Comparison of ENCODE assay signal across 26 cellular contexts in the genomic region with DNA sequence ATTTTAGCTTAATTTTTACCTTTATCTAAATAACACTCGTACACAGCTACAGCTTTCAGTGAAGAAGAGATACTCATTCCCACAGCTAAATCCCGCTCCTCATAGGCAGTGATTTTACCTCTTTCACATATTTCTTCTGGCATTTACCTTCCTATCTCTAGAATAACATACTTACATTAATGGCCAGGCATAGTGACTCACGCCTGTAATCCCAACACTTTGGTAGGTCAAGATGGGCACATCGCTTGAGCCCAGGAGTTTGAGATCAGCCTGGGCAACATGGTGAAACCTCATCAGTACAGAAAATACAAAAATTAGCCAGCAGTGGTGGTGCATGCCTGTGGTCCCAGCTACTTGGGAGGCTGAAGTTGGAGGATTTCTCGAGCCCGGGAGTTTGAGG.
DNase-seq lines count a peak whose midpoint lies in the region; ATAC-seq, FAIRE-seq and TF ChIP-seq lines count a peak whose summit lies in the region.
"Had no signal": no experiment of that assay in that cellular context is flagged by ENCODE, and none has a peak within 500 bp of the region (broad histone marks: within the 10 kb centered on the region; RNA-seq: fewer than 3 reads in every experiment).

No MANE protein-coding gene starts in this region.

- H3K27me3 ChIP-seq in HepG2 (ENCODE audit: control insufficient read depth in 1 of 2, insufficient read depth in 2 of 2, low read length in 2 of 2) = no peaks in the 10 kb centered on the region
- no peaks in the 10 kb centered on the region for H3K27me3 ChIP-seq in right lobe of liver
- H3K27me3 ChIP-seq in PC-3 (ENCODE audit: low read length) = no peaks in the 10 kb centered on the region
- no peaks in the 10 kb centered on the region for H3K27me3 ChIP-seq in colonic mucosa
- no peaks in the 10 kb centered on the region for H3K27me3 ChIP-seq in transverse colon
- no peaks in the 10 kb centered on the region for H3K27me3 ChIP-seq in MG63
- H3K27me3 ChIP-seq: BE2C; BLaER1 treated with 17β-estradiol and CSF1 and Interleukin-3, amounts not matched to agents 10 nM and 100 nM had no signal

- H3K27me3 Mint-ChIP-seq in activated naive CD8-positive, alpha-beta T cell treated with anti-CD3 and anti-CD28 coated beads, Interleukin-2, amount 50 U/mL, for 24 hours = peaks cover 11% of the 10 kb centered on the region

- H3K4me3 ChIP-seq in HepG2 (replicated peaks in 1 of 3; ENCODE audit: insufficient read depth in 1 of 3, low read depth in 2 of 3, low read length in 3 of 3) = no peak overlapping the region
- H3K4me3 ChIP-seq in right lobe of liver = no peak overlapping the region
- H3K4me3 ChIP-seq in PC-3 (ENCODE audit: low read length) = no peak overlapping the region
- no peak overlapping the region for H3K4me3 ChIP-seq in colonic mucosa
- H3K4me3 ChIP-seq in transverse colon = no peak overlapping the region
- H3K4me3 ChIP-seq in MG63 = no peak overlapping the region
- H3K4me3 ChIP-seq: A549; BLaER1 treated with 17β-estradiol and CSF1 and Interleukin-3, amounts not matched to agents 10 nM and 100 nM; GM23338 had no signal

- no peak for ATAC-seq in HepG2
- ATAC-seq in right lobe of liver = no peak
- ATAC-seq in PC-3 = no peak
- no peak for ATAC-seq in activated naive CD8-positive, alpha-beta T cell treated with anti-CD3 and anti-CD28 coated beads, Interleukin-2, amount 50 U/mL, for 24 hours
- no peak for ATAC-seq in HG03139 (IDR thresholded peaks at IDR 0.05; ENCODE audit: unreplicated experiment)
- ATAC-seq: A549, GM23338 had no signal

- FAIRE-seq in HepG2 (lab: Jason Lieb, UNC) = peak; percentile 15
- FAIRE-seq: A549, D721Med, G401.6, GM12892, GM19239 had no signal

- H3K9me3 ChIP-seq in HepG2 (ENCODE audit: low read length) = peaks cover 10% of the 10 kb centered on the region
- H3K9me3 ChIP-seq in right lobe of liver = no peaks in the 10 kb centered on the region
- H3K9me3 ChIP-seq in PC-3 (ENCODE audit: low read length) = no peaks in the 10 kb centered on the region
- no peaks in the 10 kb centered on the region for H3K9me3 ChIP-seq in colonic mucosa
- H3K9me3 ChIP-seq in transverse colon = no peaks in the 10 kb centered on the region
- no peaks in the 10 kb centered on the region for H3K9me3 ChIP-seq in MG63
- H3K9me3 ChIP-seq: A549, BE2C had no signal

- peaks cover 2% of the 10 kb centered on the region for H3K9me3 Mint-ChIP-seq in activated naive CD8-positive, alpha-beta T cell treated with anti-CD3 and anti-CD28 coated beads, Interleukin-2, amount 50 U/mL, for 24 hours
- H3K9me3 Mint-ChIP-seq: CD4-positive, alpha-beta T cell; HFFc6 had no signal

- H3K9ac ChIP-seq in HepG2 (ENCODE audit: insufficient read depth, low read depth, low read length) = no peak overlapping the region
- no peak overlapping the region for H3K9ac ChIP-seq in PC-3 (ENCODE audit: low read length)
- no peak overlapping the region for H3K9ac ChIP-seq in colonic mucosa (ENCODE audit: low read depth in 2 of 2, low read length in 2 of 2)
- H3K9ac ChIP-seq: BLaER1 treated with 17β-estradiol and CSF1 and Interleukin-3, amounts not matched to agents 10 nM and 100 nM had no signal

- H3K27ac Mint-ChIP-seq in activated naive CD8-positive, alpha-beta T cell treated with anti-CD3 and anti-CD28 coated beads, Interleukin-2, amount 50 U/mL, for 24 hours = no peak overlapping the region
- H3K27ac Mint-ChIP-seq: CD4-positive, alpha-beta T cell; CD8-positive, alpha-beta memory T cell; GM23338; H9; HFFc6 had no signal

- peaks cover 20% of the 10 kb centered on the region for H3F3A ChIP-seq in PC-3 (ENCODE audit: low read length, unreplicated experiment)

- TF ChIP-seq RAD21 in HepG2 (CRISPR knock-in tag; IDR thresholded peaks at IDR 0.05) = no peak

- BruUV-seq in HepG2 (replicated peaks; lab: Mats Ljungman, UMichigan) (no TSS peak), PC-3 (replicated peaks; lab: Mats Ljungman, UMichigan) (no TSS peak)

- POLR2A ChIA-PET in HepG2 (lab: Yijun Ruan, JAX) = no interaction called here
- POLR2A ChIA-PET in PC-3 (lab: Charles Lee; ENCODE audit: unreplicated experiment) = interaction anchor here (0.7 kb wide), 1 partner anchor 116 kb away, joined by 3 read pairs; the partner anchor contains the start of gene TSEN2

- intact Hi-C loops in HepG2 (cut with micrococcal nuclease; ENCODE audit: unreplicated experiment) = no loop called here
- intact Hi-C loops in right lobe of liver (cut with DNase I) = no loop called here
- intact Hi-C loops in PC-3 (cut with micrococcal nuclease) = no loop called here
- intact Hi-C loops in colonic mucosa (cut with DNase I) = no loop called here
- intact Hi-C loops in transverse colon (cut with DNase I; ENCODE audit: low total_unique reads) = loop anchor here (5.0 kb wide), 1 partner anchor 893 kb away; no protein-coding TSS in a partner anchor

- H3K4me1 ChIP-seq in HepG2 (ENCODE audit: insufficient read depth, low read length) = peaks cover 21% of the 10 kb centered on the region
- peaks cover 0 to 39% (median 14%) of the 10 kb centered on the region in 4 donors for H3K4me1 ChIP-seq in right lobe of liver
- peaks cover 63% of the 10 kb centered on the region for H3K4me1 ChIP-seq in PC-3 (ENCODE audit: insufficient read depth, low read length)
- peaks cover 6% of the 10 kb centered on the region for H3K4me1 ChIP-seq in colonic mucosa
- H3K4me1 ChIP-seq in transverse colon = peaks cover 3 to 34% (median 20%) of the 10 kb centered on the region in 4 donors
- H3K4me1 ChIP-seq: BE2C; BLaER1 treated with 17β-estradiol and CSF1 and Interleukin-3, amounts not matched to agents 10 nM and 100 nM had no signal

- TF ChIP-seq CTCF in HepG2 (CRISPR knock-in tag; IDR thresholded peaks at IDR 0.05) = no peak
- TF ChIP-seq CTCF in right lobe of liver (IDR thresholded peaks at IDR 0.05) = no peak
- TF ChIP-seq CTCF in PC-3 (conservative IDR thresholded peaks at IDR 0.05; ENCODE audit: low read depth, low read length) = no peak
- TF ChIP-seq CTCF in colonic mucosa (IDR thresholded peaks at IDR 0.05) = no peak
- TF ChIP-seq CTCF in transverse colon (IDR thresholded peaks at IDR 0.05) = no peak

- peaks cover 2% of the 10 kb centered on the region for H3K4me1 Mint-ChIP-seq in activated naive CD8-positive, alpha-beta T cell treated with anti-CD3 and anti-CD28 coated beads, Interleukin-2, amount 50 U/mL, for 24 hours
- H3K4me1 Mint-ChIP-seq: H9 had no signal

- H3K4me2 ChIP-seq in HepG2 (ENCODE audit: low read depth, low read length) (no peak overlapping the region), PC-3 (ENCODE audit: low read length) (no peak overlapping the region)
- H3K4me2 ChIP-seq: BLaER1 treated with 17β-estradiol and CSF1 and Interleukin-3, amounts not matched to agents 10 nM and 100 nM; GM23338 had no signal

- CTCF ChIA-PET in HepG2 (lab: Yijun Ruan, JAX; ENCODE audit: low intra/inter-chr PET ratio, low total read pairs) = no interaction called here
- CTCF ChIA-PET in PC-3 (lab: Charles Lee) = interaction anchor here (0.6 kb wide), 1 partner anchor 137 kb away, joined by 3 read pairs; no protein-coding TSS in a partner anchor

- peaks cover 2% of the 10 kb centered on the region for H3K79me2 ChIP-seq in HepG2 (ENCODE audit: insufficient read depth, low read length)
- H3K79me2 ChIP-seq in PC-3 (ENCODE audit: low read length) = peaks cover 85% of the 10 kb centered on the region

- TF ChIP-seq POLR2A in HepG2 (IDR thresholded peaks at IDR 0.05; ENCODE audit: insufficient read depth in 1 of 2, low read depth in 2 of 2, low read length in 2 of 2) (no peak), right lobe of liver (IDR thresholded peaks at IDR 0.05) (no peak), transverse colon (IDR thresholded peaks at IDR 0.05) (no peak)

- H3K36me3 Mint-ChIP-seq in activated naive CD8-positive, alpha-beta T cell treated with anti-CD3 and anti-CD28 coated beads, Interleukin-2, amount 50 U/mL, for 24 hours (ENCODE audit: low read depth) = no peaks in the 10 kb centered on the region
- H3K36me3 Mint-ChIP-seq: CD14-positive monocyte; CD8-positive, alpha-beta memory T cell had no signal

- DNase-seq in HepG2 (ENCODE audit: low spot score) = no peak
- no peak for DNase-seq in right lobe of liver
- DNase-seq in PC-3 = no peak
- DNase-seq in colonic mucosa = no peak
- DNase-seq in transverse colon = no peak
- no peak for DNase-seq in MG63
- DNase-seq in activated naive CD8-positive, alpha-beta T cell treated with anti-CD3 and anti-CD28 coated beads, Interleukin-2, amount 50 U/mL, for 24 hours = no peak
- DNase-seq: 8988T; ACHN; AML-193; BE2C; CD4-positive, alpha-beta T cell; CD8-positive, alpha-beta memory T cell; DMS53; DMS79 treated with DMSO at 0.1 percent for 48 hours; H9; HFFc6 had no signal

- TF ChIP-seq EP300 in HepG2 (IDR thresholded peaks at IDR 0.05; ENCODE audit: low read depth in 2 of 2, low read length in 2 of 2) = no peak
- no peak for TF ChIP-seq EP300 in HepG2 (CRISPR knock-in tag; IDR thresholded peaks at IDR 0.05; ENCODE audit: borderline replicate concordance)
- no peak for TF ChIP-seq EP300 in transverse colon (IDR thresholded peaks at IDR 0.05; ENCODE audit: low read depth)

- in situ Hi-C loops in HepG2 (cut with HindIII; ENCODE audit: extremely low pct_ligation_motif_present, low pct_unique_long_range_greater_than_20kb) (no loop called here), transverse colon (cut with MboI; ENCODE audit: low pct_ligation_motif_present in 1 of 4, low pct_unique_long_range_greater_than_20kb in 1 of 4, low sequenced_read_pairs in 3 of 4) (no loop called here)

- H3K4me3 Mint-ChIP-seq in activated naive CD8-positive, alpha-beta T cell treated with anti-CD3 and anti-CD28 coated beads, Interleukin-2, amount 50 U/mL, for 24 hours = no peak overlapping the region
- H3K4me3 Mint-ChIP-seq: CD14-positive monocyte; CD4-positive, alpha-beta T cell; CD8-positive, alpha-beta memory T cell; GM23338; H9; HFFc6 had no signal

- H2AFZ ChIP-seq in HepG2 (ENCODE audit: low read length) (no peak overlapping the region), PC-3 (ENCODE audit: low read length) (no peak overlapping the region)

- no peaks in the 10 kb centered on the region for H3K36me3 ChIP-seq in HepG2 (replicated peaks in 1 of 2; ENCODE audit: control insufficient read depth in 1 of 2, insufficient read depth in 2 of 2, low read length in 2 of 2)
- no peaks in the 10 kb centered on the region for H3K36me3 ChIP-seq in right lobe of liver
- peaks cover 50% of the 10 kb centered on the region for H3K36me3 ChIP-seq in PC-3 (ENCODE audit: low read depth, low read length)
- no peaks in the 10 kb centered on the region for H3K36me3 ChIP-seq in colonic mucosa
- no peaks in the 10 kb centered on the region for H3K36me3 ChIP-seq in transverse colon
- no peaks in the 10 kb centered on the region for H3K36me3 ChIP-seq in MG63
- H3K36me3 ChIP-seq: BE2C; BLaER1 treated with 17β-estradiol and CSF1 and Interleukin-3, amounts not matched to agents 10 nM and 100 nM had no signal

- H4K20me1 ChIP-seq in HepG2 (ENCODE audit: insufficient read depth, low read length) (no peaks in the 10 kb centered on the region), PC-3 (ENCODE audit: low read length) (no peaks in the 10 kb centered on the region)
- H4K20me1 ChIP-seq: BLaER1 treated with 17β-estradiol and CSF1 and Interleukin-3, amounts not matched to agents 10 nM and 100 nM had no signal

- WGBS in HepG2 (ENCODE audit: low lambda C conversion rate) = 98% methylated on average over 6 of the region's 6 CpGs
- whole genome bisulfite sequencing in right lobe of liver (ENCODE audit: insufficient coverage, low coverage, low lambda C conversion rate, missing lambda C conversion rate) = 84% methylated on average over 4 of the region's 6 CpGs
- 92 to 93% methylated on average over 4 to 6 of the region's 6 CpGs for WGBS in transverse colon (ENCODE audit: low coverage in 1 of 2), 2 donors

- H3K9me2 ChIP-seq in PC-3 (replicated peaks; ENCODE audit: low read length) = no peaks in the 10 kb centered on the region

- H3K27ac ChIP-seq in HepG2 (ENCODE audit: extremely low read length, insufficient read depth, low read length) (no peak overlapping the region), right lobe of liver (no peak overlapping the region), PC-3 (ENCODE audit: low read length) (peak overlapping the region; percentile 91), colonic mucosa (peak overlapping the region; percentile 64), transverse colon (peak overlapping the region; percentile 70 to 73 (median 72))
- H3K27ac ChIP-seq: BLaER1 treated with 17β-estradiol and CSF1 and Interleukin-3, amounts not matched to agents 10 nM and 100 nM had no signal

Comparison
In these comparisons a context has a peak if more than half of its experiments do, and no peak if none do; other contexts are left out.
1. H3K27ac ChIP-seq: peak in PC-3 (single experiment), colonic mucosa (single experiment) and transverse colon (4 of 4); none in HepG2 (single experiment) and right lobe of liver (0 of 3).